In genomic region chr4:55437823-55438222, GRCh38 we compare ENCODE assay signal across 31 cellular contexts. TPM values are rescaled to one million over a fixed set of nuclear protein-coding genes. Genes with fewer than 3 reads are reported as not detected.
DNase-seq lines count a peak whose midpoint lies in the region; ATAC-seq, FAIRE-seq and TF ChIP-seq lines count a peak whose summit lies in the region.
"Had no signal": no experiment of that assay in that cellular context is flagged by ENCODE, and none has a peak within 500 bp of the region (broad histone marks: within the 10 kb centered on the region; RNA-seq: fewer than 3 reads in every experiment).

No MANE protein-coding gene starts in this region.

- no peaks in the 10 kb centered on the region for H3K27me3 ChIP-seq in prostate gland (replicated peaks; ENCODE audit: insufficient read depth)
- no peaks in the 10 kb centered on the region for H3K27me3 ChIP-seq in esophagus muscularis mucosa
- H3K27me3 ChIP-seq: esophagus squamous epithelium, foreskin keratinocyte, heart left ventricle, neural progenitor cell, testis, uterus had no signal

- FAIRE-seq in D721Med (lab: Jason Lieb, UNC): no peak
- FAIRE-seq: A549, H1, kidney had no signal

- no peaks in the 10 kb centered on the region for H3K27me3 Mint-ChIP-seq in activated T-helper 1 cell treated with anti-CD3 and anti-CD28 coated beads, Interleukin-12 subunit alpha, Interleukin-12 subunit beta, Interleukin-2, Interleukin-4 antibody, amounts not matched to agents 30 ng/mL and 10 ng/mL and 1 ng/mL, durations not matched to agents 14 hours and 24 hours and 36 hours (ENCODE audit: insufficient read depth)
- H3K27me3 Mint-ChIP-seq: activated CD4-positive, alpha-beta T cell treated with anti-CD3 and anti-CD28 coated beads, Interleukin-2, amount 10 ng/mL, durations not matched to agents 24 days and 14 days; activated naive CD8-positive, alpha-beta T cell; CD4-positive, alpha-beta T cell had no signal

- DNase-seq in activated T-helper 1 cell treated with anti-CD3 and anti-CD28 coated beads, Interleukin-12 subunit alpha, Interleukin-12 subunit beta, Interleukin-2, Interleukin-4 antibody, amounts not matched to agents 30 ng/mL and 10 ng/mL and 1 ng/mL, durations not matched to agents 14 hours and 24 hours and 36 hours (ENCODE audit: low spot score): no peak
- no peak for DNase-seq in left colon
- DNase-seq in prostate gland (ENCODE audit: low spot score): no peak
- DNase-seq in D721Med (ENCODE audit: insufficient read length, low spot score): no peak
- no peak for DNase-seq in GF-D8 (lab: John Stamatoyannopoulos, UW)
- no peak for DNase-seq in esophagus muscularis mucosa (ENCODE audit: extremely low spot score)
- no peak for DNase-seq in ACHN
- DNase-seq: activated CD4-positive, alpha-beta T cell treated with anti-CD3 and anti-CD28 coated beads, Interleukin-2, amount 10 ng/mL, durations not matched to agents 24 days and 14 days; activated effector memory CD4-positive, alpha-beta T cell treated with anti-CD3 and anti-CD28 coated beads, Interleukin-2, amount 50 U/mL, for 16 hours; activated T-cell treated with anti-CD3 and anti-CD28 coated beads, Interleukin-2, amount 50 U/mL, for 1 hour; AML-193; CD4-positive, alpha-beta T cell; cortex of kidney; esophagus squamous epithelium; heart left ventricle; kidney; NCI-H1048; NCI-H1694; NCI-H446 treated with DMSO at 0.1 percent for 48 hours; NCI-H774; stimulated activated naive CD4-positive, alpha-beta T cell; T1000; testis; uterus had no signal

- H3K9me3 Mint-ChIP-seq in activated T-helper 1 cell treated with anti-CD3 and anti-CD28 coated beads, Interleukin-12 subunit alpha, Interleukin-12 subunit beta, Interleukin-2, Interleukin-4 antibody, amounts not matched to agents 30 ng/mL and 10 ng/mL and 1 ng/mL, durations not matched to agents 14 hours and 24 hours and 36 hours: no peaks in the 10 kb centered on the region
- H3K9me3 Mint-ChIP-seq: activated CD4-positive, alpha-beta T cell treated with anti-CD3 and anti-CD28 coated beads, Interleukin-2, amount 10 ng/mL, durations not matched to agents 24 days and 14 days; CD4-positive, alpha-beta T cell; neural progenitor cell; WTC11 had no signal

- peak overlapping the region; percentile 92 for H3K27ac ChIP-seq in 22Rv1
- H3K27ac ChIP-seq in prostate gland: peak overlapping the region; percentile 27 to 55
- no peak overlapping the region for H3K27ac ChIP-seq in esophagus muscularis mucosa (replicated peaks in 1 of 4)
- H3K27ac ChIP-seq: A549, esophagus squamous epithelium, foreskin keratinocyte, heart left ventricle, neural progenitor cell, testis, uterus had no signal

- TF ChIP-seq POLR2A in prostate gland (IDR thresholded peaks at IDR 0.05): no peak
- no peak for TF ChIP-seq POLR2A in esophagus muscularis mucosa (IDR thresholded peaks at IDR 0.05; ENCODE audit: low read depth)

- TF ChIP-seq EP300 in esophagus muscularis mucosa (IDR thresholded peaks at IDR 0.05): no peak

- peak overlapping the region; percentile 25 for H3K27ac Mint-ChIP-seq in activated T-helper 1 cell treated with anti-CD3 and anti-CD28 coated beads, Interleukin-12 subunit alpha, Interleukin-12 subunit beta, Interleukin-2, Interleukin-4 antibody, amounts not matched to agents 30 ng/mL and 10 ng/mL and 1 ng/mL, durations not matched to agents 14 hours and 24 hours and 36 hours
- H3K27ac Mint-ChIP-seq: activated CD4-positive, alpha-beta T cell treated with anti-CD3 and anti-CD28 coated beads, Interleukin-2, amount 10 ng/mL, durations not matched to agents 24 days and 14 days; activated naive CD8-positive, alpha-beta T cell; CD4-positive, alpha-beta T cell; neural progenitor cell; WTC11 had no signal

- 87% methylated on average over 3 of the region's 3 CpGs for WGBS in prostate gland
- 81% methylated on average over 3 of the region's 3 CpGs for WGBS in esophagus muscularis mucosa

- H3K9me3 ChIP-seq in prostate gland (no peaks in the 10 kb centered on the region), esophagus muscularis mucosa (no peaks in the 10 kb centered on the region)
- H3K9me3 ChIP-seq: A549, esophagus squamous epithelium, heart left ventricle, testis, uterus had no signal

- H3K36me3 Mint-ChIP-seq in activated T-helper 1 cell treated with anti-CD3 and anti-CD28 coated beads, Interleukin-12 subunit alpha, Interleukin-12 subunit beta, Interleukin-2, Interleukin-4 antibody, amounts not matched to agents 30 ng/mL and 10 ng/mL and 1 ng/mL, durations not matched to agents 14 hours and 24 hours and 36 hours (ENCODE audit: low read depth): peaks cover 30% of the 10 kb centered on the region

- TF ChIP-seq CTCF in 22Rv1 (IDR thresholded peaks at IDR 0.05): no peak
- TF ChIP-seq CTCF in prostate gland (IDR thresholded peaks at IDR 0.05): no peak
- no peak for TF ChIP-seq CTCF in D721Med (IDR thresholded peaks at IDR 0.05; ENCODE audit: insufficient read depth, missing control alignments)
- no peak for TF ChIP-seq CTCF in esophagus muscularis mucosa (IDR thresholded peaks at IDR 0.05)

- H3K4me1 ChIP-seq in prostate gland (replicated peaks) (no peaks in the 10 kb centered on the region), esophagus muscularis mucosa (peaks cover 0 to 12% (median 9%) of the 10 kb centered on the region in 4 donors)
- H3K4me1 ChIP-seq: foreskin keratinocyte, neural progenitor cell, testis, uterus had no signal

- in situ Hi-C loops in ACHN (cut with HindIII; ENCODE audit: low pct_ligation_motif_present, low pct_unique_long_range_greater_than_20kb, low sequenced_read_pairs): no loop called here

- H3K36me3 ChIP-seq in prostate gland (no peaks in the 10 kb centered on the region), esophagus muscularis mucosa (peaks cover 0 to 73% (median 53%) of the 10 kb centered on the region in 4 donors)
- H3K36me3 ChIP-seq: uterus had no signal

- intact Hi-C loops in activated T-helper 1 cell treated with anti-CD3 and anti-CD28 coated beads, Interleukin-12 subunit alpha, Interleukin-12 subunit beta, Interleukin-2, Interleukin-4 antibody, amounts not matched to agents 30 ng/mL and 10 ng/mL and 1 ng/mL, durations not matched to agents 14 hours and 24 hours and 36 hours (cut with micrococcal nuclease): loop anchor here (5.0 to 10.0 kb wide), 4 partner anchors 41 to 429 kb away; partner anchors contain the start of genes CLOCK and TMEM165
- intact Hi-C loops in left colon (cut with DNase I, micrococcal nuclease) (no loop called here), prostate gland (cut with DNase I) (no loop called here), esophagus muscularis mucosa (cut with DNase I) (loop anchor here (10.0 kb wide), 1 partner anchor 93 kb away; the partner anchor contains the start of gene SRD5A3)

- no peak overlapping the region for H3K4me3 Mint-ChIP-seq in activated T-helper 1 cell treated with anti-CD3 and anti-CD28 coated beads, Interleukin-12 subunit alpha, Interleukin-12 subunit beta, Interleukin-2, Interleukin-4 antibody, amounts not matched to agents 30 ng/mL and 10 ng/mL and 1 ng/mL, durations not matched to agents 14 hours and 24 hours and 36 hours
- H3K4me3 Mint-ChIP-seq: activated CD4-positive, alpha-beta T cell treated with anti-CD3 and anti-CD28 coated beads, Interleukin-2, amount 10 ng/mL, durations not matched to agents 24 days and 14 days; activated naive CD8-positive, alpha-beta T cell; CD4-positive, alpha-beta T cell; neural progenitor cell; WTC11 had no signal

- peak; percentile 27 for ATAC-seq in left colon
- ATAC-seq: WTC11 had no signal

- H3K4me3 ChIP-seq in prostate gland (no peak overlapping the region), esophagus muscularis mucosa (no peak overlapping the region)
- H3K4me3 ChIP-seq: A549, esophagus squamous epithelium, heart left ventricle, neural progenitor cell, testis, uterus had no signal

- H3K4me1 Mint-ChIP-seq in activated T-helper 1 cell treated with anti-CD3 and anti-CD28 coated beads, Interleukin-12 subunit alpha, Interleukin-12 subunit beta, Interleukin-2, Interleukin-4 antibody, amounts not matched to agents 30 ng/mL and 10 ng/mL and 1 ng/mL, durations not matched to agents 14 hours and 24 hours and 36 hours (ENCODE audit: low read depth): peaks cover 14% of the 10 kb centered on the region
- H3K4me1 Mint-ChIP-seq: neural progenitor cell had no signal

RNA-seq across cellular contexts. Expression of gene TMEM165, which starts 42.1 kb away (rescaled TPM):
- 110 and 112 TPM in 2 replicates for total RNA-seq in activated T-helper 1 cell treated with anti-CD3 and anti-CD28 coated beads, Interleukin-12 subunit alpha, Interleukin-12 subunit beta, Interleukin-2, Interleukin-4 antibody, amounts not matched to agents 30 ng/mL and 10 ng/mL and 1 ng/mL, durations not matched to agents 14 hours and 24 hours and 36 hours
- total RNA-seq in left colon (10 to 100 TPM; 65.8 to 71.9 TPM), prostate gland (100 to 1,000 TPM; 117 to 183 TPM), esophagus muscularis mucosa (100 to 1,000 TPM; 133 to 193 (median 168) TPM)

Comparison
In these comparisons a context has a peak if more than half of its experiments do, and no peak if none do; other contexts are left out.
1. H3K27ac ChIP-seq: peak in 22Rv1 (single experiment) and prostate gland (2 of 2); none in esophagus muscularis mucosa (0 of 4).
2. intact Hi-C loops: an anchor here in activated T-helper 1 cell treated with anti-CD3 and anti-CD28 coated beads, Interleukin-12 subunit alpha, Interleukin-12 subunit beta, Interleukin-2, Interleukin-4 antibody, amounts not matched to agents 30 ng/mL and 10 ng/mL and 1 ng/mL, durations not matched to agents 14 hours and 24 hours and 36 hours (5.0 to 10.0 kb wide) and esophagus muscularis mucosa (10.0 kb wide); none called in left colon and prostate gland.